16 cellular contexts compared by ENCODE assay signal in genomic region chr15:70449311-70450141, GRCh38.
A peak's percentile ranks its signal among the peaks of the same experiment; 100 is the strongest.
DNase-seq lines count a peak whose midpoint lies in the region; ATAC-seq, FAIRE-seq and TF ChIP-seq lines count a peak whose summit lies in the region.
"Had no signal": no experiment of that assay in that cellular context is flagged by ENCODE, and none has a peak within 500 bp of the region (broad histone marks: within the 10 kb centered on the region; RNA-seq: fewer than 3 reads in every experiment).

No MANE protein-coding gene starts in this region.

- TF ChIP-seq CTCF in CD14-positive monocyte (IDR thresholded peaks at IDR 0.05) (peak; percentile 13), HEK293 (tag by site-specific recombination; IDR thresholded peaks at IDR 0.05) (no peak)

- intact Hi-C loops in CD14-positive monocyte (cut with micrococcal nuclease): no loop called here
- intact Hi-C loops in activated CD4-positive, alpha-beta memory T cell treated with anti-CD3 and anti-CD28 coated beads for 36 hours (cut with micrococcal nuclease): no loop called here

- CTCF ChIA-PET in HEK293 (lab: Yijun Ruan, JAX): no interaction called here
- CTCF ChIA-PET in activated CD4-positive, alpha-beta memory T cell treated with anti-CD3 and anti-CD28 coated beads for 36 hours (lab: Charles Lee): no interaction called here

- peaks cover 6% of the 10 kb centered on the region; the same call in 1 of the 2 replicates for H3K4me1 ChIP-seq in HEK293 (ENCODE audit: control insufficient read depth, insufficient read depth, low read length)
- H3K4me1 ChIP-seq: Caco-2 had no signal

- H3K27me3 Mint-ChIP-seq in CD14-positive monocyte (ENCODE audit: low read depth in 3 of 3): peaks cover 19 to 26% (median 24%) of the 10 kb centered on the region in 3 donors
- peaks cover 24% of the 10 kb centered on the region for H3K27me3 Mint-ChIP-seq in central memory CD8-positive, alpha-beta T cell
- peaks cover 11% of the 10 kb centered on the region for H3K27me3 Mint-ChIP-seq in activated CD4-positive, alpha-beta memory T cell treated with anti-CD3 and anti-CD28 coated beads for 36 hours

- peaks cover 0 to 4% (median 2%) of the 10 kb centered on the region in 7 donors for H3K9me3 Mint-ChIP-seq in CD14-positive monocyte
- no peaks in the 10 kb centered on the region for H3K9me3 Mint-ChIP-seq in central memory CD8-positive, alpha-beta T cell
- no peaks in the 10 kb centered on the region for H3K9me3 Mint-ChIP-seq in activated CD4-positive, alpha-beta memory T cell treated with anti-CD3 and anti-CD28 coated beads for 36 hours

- no peaks in the 10 kb centered on the region for H3K36me3 ChIP-seq in HEK293 (ENCODE audit: control insufficient read depth in 2 of 2, insufficient read depth in 1 of 2, low read length in 2 of 2)
- H3K36me3 ChIP-seq: BLaER1 treated with 17β-estradiol and CSF1 and Interleukin-3, amounts not matched to agents 10 nM and 100 nM had no signal

- no peak overlapping the region for H3K4me3 Mint-ChIP-seq in CD14-positive monocyte
- H3K4me3 Mint-ChIP-seq in central memory CD8-positive, alpha-beta T cell: no peak overlapping the region
- no peak overlapping the region for H3K4me3 Mint-ChIP-seq in activated CD4-positive, alpha-beta memory T cell treated with anti-CD3 and anti-CD28 coated beads for 36 hours
- H3K4me3 Mint-ChIP-seq: CD4-positive, CD25-positive, alpha-beta regulatory T cell had no signal

- no peak for ATAC-seq in central memory CD8-positive, alpha-beta T cell (replicated peaks; ENCODE audit: extremely low read depth, poor library complexity, severe bottlenecking)
- ATAC-seq in HG03025 (IDR thresholded peaks at IDR 0.05; ENCODE audit: low FRiP score, unreplicated experiment): no peak
- ATAC-seq: HCT116 had no signal

- POLR2A ChIA-PET in HEK293 (lab: Yijun Ruan, JAX): no interaction called here
- POLR2A ChIA-PET in activated CD4-positive, alpha-beta memory T cell treated with anti-CD3 and anti-CD28 coated beads for 36 hours (lab: Charles Lee): no interaction called here

- peak; percentile 82 for FAIRE-seq in urothelium cell line (lab: Jason Lieb, UNC)
- FAIRE-seq: D721Med, GM12892, GM18507, H54 had no signal

- DNase-seq in CD14-positive monocyte (ENCODE audit: low spot score) (no peak), urothelium cell line (ENCODE audit: low spot score) (no peak)
- DNase-seq in central memory CD8-positive, alpha-beta T cell (ENCODE audit: low spot score in 2 of 2): no peak
- DNase-seq in activated CD4-positive, alpha-beta memory T cell treated with anti-CD3 and anti-CD28 coated beads for 36 hours: no peak
- DNase-seq: Caco-2; CD4-positive, CD25-positive, alpha-beta regulatory T cell; GDM1; GM23248 had no signal

- H3K36me3 Mint-ChIP-seq in CD14-positive monocyte: peaks cover 0 to 5% of the 10 kb centered on the region in 2 donors
- peaks cover 3% of the 10 kb centered on the region for H3K36me3 Mint-ChIP-seq in central memory CD8-positive, alpha-beta T cell (ENCODE audit: insufficient read depth)
- no peaks in the 10 kb centered on the region for H3K36me3 Mint-ChIP-seq in activated CD4-positive, alpha-beta memory T cell treated with anti-CD3 and anti-CD28 coated beads for 36 hours
- H3K36me3 Mint-ChIP-seq: CD4-positive, CD25-positive, alpha-beta regulatory T cell had no signal

- no peak overlapping the region for H3K27ac ChIP-seq in HEK293 (ENCODE audit: extremely low read depth, low read depth, low read length)
- H3K27ac ChIP-seq: BLaER1 treated with 17β-estradiol and CSF1 and Interleukin-3, amounts not matched to agents 10 nM and 100 nM; GM23248 had no signal

- H3K4me3 ChIP-seq in HEK293 (ENCODE audit: low read depth, low read length): no peak overlapping the region
- H3K4me3 ChIP-seq: BLaER1 treated with 17β-estradiol and CSF1 and Interleukin-3, amounts not matched to agents 10 nM and 100 nM; GM23248 had no signal

- H3K27ac Mint-ChIP-seq in CD14-positive monocyte: peak overlapping the region in 1 of 7 donors; percentile 35
- peak overlapping the region; percentile 73 for H3K27ac Mint-ChIP-seq in central memory CD8-positive, alpha-beta T cell (ENCODE audit: low read depth)
- H3K27ac Mint-ChIP-seq in activated CD4-positive, alpha-beta memory T cell treated with anti-CD3 and anti-CD28 coated beads for 36 hours: no peak overlapping the region

- H3K9me3 ChIP-seq in HEK293 (ENCODE audit: control insufficient read depth, insufficient read depth, low read depth, low read length): no peaks in the 10 kb centered on the region
- H3K9me3 ChIP-seq: BLaER1 treated with 17β-estradiol and CSF1 and Interleukin-3, amounts not matched to agents 10 nM and 100 nM; Caco-2 had no signal

- H3K4me1 Mint-ChIP-seq in CD14-positive monocyte: peaks cover 23% of the 10 kb centered on the region
- H3K4me1 Mint-ChIP-seq in central memory CD8-positive, alpha-beta T cell: peaks cover 22% of the 10 kb centered on the region
- peaks cover 30% of the 10 kb centered on the region for H3K4me1 Mint-ChIP-seq in activated CD4-positive, alpha-beta memory T cell treated with anti-CD3 and anti-CD28 coated beads for 36 hours (ENCODE audit: low read depth)

TF ChIP-seq in HEK293, 187 proteins besides CTCF, POLR2A, EP300 and RAD21:
- TF ChIP-seq ZNF624 (tag by site-specific recombination; IDR thresholded peaks at IDR 0.05) (no peak), ZNF654 (tag by site-specific recombination; IDR thresholded peaks at IDR 0.05; ENCODE audit: low read depth) (no peak), ZNF785 (tag by site-specific recombination; IDR thresholded peaks at IDR 0.05) (peak; percentile 46; the same call in 1 of the 2 replicates), ZNF514 (tag by site-specific recombination; IDR thresholded peaks at IDR 0.05) (0 out of 2 replicates have a peak, but pooled peaks have one; percentile 12), SALL2 (tag by site-specific recombination; IDR thresholded peaks at IDR 0.05; ENCODE audit: borderline replicate concordance) (peak; percentile 12; the same call in 1 of the 2 replicates), ZNF18 (tag by site-specific recombination; IDR thresholded peaks at IDR 0.05) (no peak), ZNF707 (tag by site-specific recombination; IDR thresholded peaks at IDR 0.05) (no peak; the same call in 1 of the 2 replicates), ZBTB7A (tag by site-specific recombination; IDR thresholded peaks at IDR 0.05; ENCODE audit: low read depth) (no peak), ZNF157 (tag by site-specific recombination; IDR thresholded peaks at IDR 0.05) (peak; percentile 30; the same call in 1 of the 2 replicates), ZNF747 (tag by site-specific recombination; IDR thresholded peaks at IDR 0.05) (no peak), ZIC2 (tag by site-specific recombination; IDR thresholded peaks at IDR 0.05) (no peak), ZNF239 (tag by site-specific recombination; IDR thresholded peaks at IDR 0.05) (no peak), ZNF398 (tag by site-specific recombination; IDR thresholded peaks at IDR 0.05) (0 out of 2 replicates have a peak, but pooled peaks have one; percentile 6), ZNF830 (tag by site-specific recombination; IDR thresholded peaks at IDR 0.05; ENCODE audit: low read depth) (no peak), ZNF580 (tag by site-specific recombination; IDR thresholded peaks at IDR 0.05) (no peak), ZNF366 (tag by site-specific recombination; conservative IDR thresholded peaks at IDR 0.05) (peak; percentile 99), ZNF776 (tag by site-specific recombination; IDR thresholded peaks at IDR 0.05; ENCODE audit: borderline replicate concordance) (0 out of 2 replicates have a peak, but pooled peaks have one; percentile 57), ZNF266 (tag by site-specific recombination; IDR thresholded peaks at IDR 0.05; ENCODE audit: low read depth) (peak; percentile 4; the same call in 1 of the 2 replicates)
